14 cellular contexts compared by ENCODE assay signal in the genomic region with DNA sequence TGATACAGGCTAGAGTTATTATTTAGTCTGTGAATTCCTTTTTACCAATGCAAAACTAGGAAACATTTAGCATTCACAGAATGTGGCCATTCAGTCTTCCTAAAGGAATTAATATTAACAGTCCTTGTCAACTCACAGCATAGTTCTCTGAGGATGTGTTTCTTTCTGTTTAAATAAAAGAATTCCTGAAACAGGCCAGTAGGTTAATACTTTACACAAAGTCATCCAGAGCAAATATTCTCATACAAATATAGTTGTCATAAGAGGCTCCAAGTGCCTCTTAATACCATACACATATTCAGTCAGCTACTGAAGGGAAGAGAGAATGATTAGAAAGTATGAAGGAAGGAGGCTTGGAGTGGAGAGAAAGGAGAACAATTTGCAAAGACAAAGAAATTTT.
"Had no signal": no experiment of that assay in that cellular context is flagged by ENCODE, and none has a peak within 500 bp of the region (broad histone marks: within the 10 kb centered on the region; RNA-seq: fewer than 3 reads in every experiment).

No MANE protein-coding gene starts in this region.

- H3K36me3 Mint-ChIP-seq: activated naive CD4-positive, alpha-beta T cell treated with anti-CD3 and anti-CD28 coated beads, Interleukin-2, amount 10 ng/mL, durations not matched to agents 7 days and 5 days; stimulated activated effector memory CD8-positive, alpha-beta T cell treated with anti-CD3 and anti-CD28 coated beads, Interleukin-12 subunit alpha, Interleukin-12 subunit beta, amount 100 ng/mL, for 72 hours had no signal

- H3K27ac Mint-ChIP-seq: activated naive CD4-positive, alpha-beta T cell treated with anti-CD3 and anti-CD28 coated beads, Interleukin-2, amount 10 ng/mL, durations not matched to agents 7 days and 5 days; stimulated activated effector memory CD8-positive, alpha-beta T cell treated with anti-CD3 and anti-CD28 coated beads, Interleukin-12 subunit alpha, Interleukin-12 subunit beta, amount 100 ng/mL, for 72 hours had no signal

- H3K79me2 ChIP-seq: parathyroid adenoma had no signal

- H3K9me3 Mint-ChIP-seq: activated naive CD4-positive, alpha-beta T cell treated with anti-CD3 and anti-CD28 coated beads, Interleukin-2, amount 10 ng/mL, durations not matched to agents 7 days and 5 days; stimulated activated effector memory CD8-positive, alpha-beta T cell treated with anti-CD3 and anti-CD28 coated beads, Interleukin-12 subunit alpha, Interleukin-12 subunit beta, amount 100 ng/mL, for 72 hours had no signal

- H3K4me1 ChIP-seq: parathyroid adenoma had no signal

- H3K27me3 ChIP-seq: adrenal gland, cardiac muscle cell, dorsolateral prefrontal cortex, tibial artery, vagina had no signal

- H3K36me3 ChIP-seq: adrenal gland, cardiac muscle cell, tibial artery, vagina had no signal

- ATAC-seq: stimulated activated effector memory CD8-positive, alpha-beta T cell treated with anti-CD3 and anti-CD28 coated beads, Interleukin-12 subunit alpha, Interleukin-12 subunit beta, amount 100 ng/mL, for 72 hours had no signal

- H3K9me3 ChIP-seq: adrenal gland, tibial artery, vagina had no signal

- H3K9ac ChIP-seq: parathyroid adenoma had no signal

- H3K4me3 Mint-ChIP-seq: activated naive CD4-positive, alpha-beta T cell treated with anti-CD3 and anti-CD28 coated beads, Interleukin-2, amount 10 ng/mL, durations not matched to agents 7 days and 5 days; stimulated activated effector memory CD8-positive, alpha-beta T cell treated with anti-CD3 and anti-CD28 coated beads, Interleukin-12 subunit alpha, Interleukin-12 subunit beta, amount 100 ng/mL, for 72 hours had no signal

- H3K4me3 ChIP-seq: adrenal gland, cardiac muscle cell, dorsolateral prefrontal cortex, tibial artery, vagina had no signal

- H2AFZ ChIP-seq: parathyroid adenoma had no signal

- H3K27ac ChIP-seq: adrenal gland, cardiac muscle cell, dorsolateral prefrontal cortex, parathyroid adenoma, tibial artery, vagina had no signal

- DNase-seq: activated CD4-positive, alpha-beta T cell treated with anti-CD3 and anti-CD28 coated beads for 1 hour; activated CD4-positive, alpha-beta T cell treated with anti-CD3 and anti-CD28 coated beads, Interleukin-2, amount 50 U/mL, for 4 hours; activated naive CD4-positive, alpha-beta T cell treated with anti-CD3 and anti-CD28 coated beads, Interleukin-2, amount 10 ng/mL, durations not matched to agents 7 days and 5 days; activated T-cell treated with anti-CD3 and anti-CD28 coated beads, Interleukin-2, amount 50 U/mL, for 1 hour; adrenal gland; dorsolateral prefrontal cortex; midbrain; T-helper 1 cell; T1000; tibial artery had no signal
